In the genomic region with DNA sequence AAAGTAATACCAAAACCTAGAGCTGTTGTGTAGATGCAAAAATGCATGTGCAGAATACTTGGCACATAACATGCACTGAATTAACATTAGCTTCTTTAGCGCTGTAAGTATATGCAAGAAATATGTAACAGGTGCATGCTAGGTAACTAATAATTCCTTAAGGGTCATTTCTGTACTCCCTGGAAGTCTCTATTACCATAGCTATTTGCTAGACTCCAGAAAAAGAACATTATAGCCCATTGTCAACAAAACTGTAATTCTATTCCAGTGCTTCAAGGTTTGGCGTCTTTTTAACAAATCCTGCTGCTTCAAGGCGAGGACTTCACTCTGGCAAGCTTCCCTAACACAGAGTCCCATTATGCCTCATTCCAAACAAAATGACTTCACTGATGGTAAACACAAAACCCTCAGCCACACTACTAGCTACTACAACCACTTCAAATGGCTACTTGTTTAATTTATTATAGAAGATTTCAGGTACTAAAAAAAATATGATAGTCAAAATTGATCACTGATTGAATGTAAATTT, we compare ENCODE assay signal across 8 cellular contexts. TPM values are rescaled to one million over a fixed set of nuclear protein-coding genes. Genes with fewer than 3 reads are reported as not detected.
DNase-seq lines count a peak whose midpoint lies in the region; ATAC-seq and TF ChIP-seq lines count a peak whose summit lies in the region.

No MANE protein-coding gene starts in this region.

- no peak for DNase-seq in activated naive CD4-positive, alpha-beta T cell treated with anti-CD3 and anti-CD28 coated beads, Interleukin-2, amount 10 ng/mL, durations not matched to agents 7 days and 5 days
- no peak for DNase-seq in activated naive CD4-positive, alpha-beta T cell (lab: John Stamatoyannopoulos, UW)
- DNase-seq in adrenal gland (no peak), left lung (no peak), uterus (no peak), H7 (no peak), erythroblast (lab: John Stamatoyannopoulos, UW) (no peak)
- no peak for DNase-seq in NK-92 treated with Interleukin-12 subunit alpha and Interleukin-12 subunit beta, amount 100 ng/mL, for 24 hours (lab: John Stamatoyannopoulos, UW)

- WGBS in adrenal gland, 4 donors, result 34 to 46% (median 38%) methylated on average over 3 of the region's 3 CpGs

- intact Hi-C loops in adrenal gland (cut with DNase I), result no loop called here
- intact Hi-C loops in left lung (cut with DNase I), result no loop called here
- intact Hi-C loops in uterus (cut with DNase I; ENCODE audit: low total_unique reads), result no loop called here

- peak overlapping the region; percentile 83 for H3K4me3 Mint-ChIP-seq in activated naive CD4-positive, alpha-beta T cell treated with anti-CD3 and anti-CD28 coated beads, Interleukin-2, amount 10 ng/mL, durations not matched to agents 7 days and 5 days

- H3K27ac Mint-ChIP-seq in activated naive CD4-positive, alpha-beta T cell treated with anti-CD3 and anti-CD28 coated beads, Interleukin-2, amount 10 ng/mL, durations not matched to agents 7 days and 5 days, result peak overlapping the region; percentile 99

- H3K4me1 ChIP-seq in adrenal gland (replicated peaks in 1 of 2) (peaks cover 27 to 58% of the 10 kb centered on the region in 2 donors), left lung (peaks cover 21 to 79% of the 10 kb centered on the region in 2 donors), uterus (peaks cover 0 to 4% of the 10 kb centered on the region in 2 donors)

- no peaks in the 10 kb centered on the region for H3K27me3 Mint-ChIP-seq in activated naive CD4-positive, alpha-beta T cell treated with anti-CD3 and anti-CD28 coated beads, Interleukin-2, amount 10 ng/mL, durations not matched to agents 7 days and 5 days

- no peak for TF ChIP-seq CTCF in adrenal gland (IDR thresholded peaks at IDR 0.05)
- TF ChIP-seq CTCF in left lung (IDR thresholded peaks at IDR 0.05), result no peak
- TF ChIP-seq CTCF in uterus (IDR thresholded peaks at IDR 0.05), result no peak

- no peaks in the 10 kb centered on the region for H3K27me3 ChIP-seq in adrenal gland
- no peaks in the 10 kb centered on the region for H3K27me3 ChIP-seq in left lung
- no peaks in the 10 kb centered on the region for H3K27me3 ChIP-seq in uterus
- H3K27me3 ChIP-seq in H7 (ENCODE audit: control insufficient read depth, insufficient read depth, low read length), result no peaks in the 10 kb centered on the region

- peaks cover 23% of the 10 kb centered on the region for H3K36me3 Mint-ChIP-seq in activated naive CD4-positive, alpha-beta T cell treated with anti-CD3 and anti-CD28 coated beads, Interleukin-2, amount 10 ng/mL, durations not matched to agents 7 days and 5 days

- H3K9me3 ChIP-seq in adrenal gland (replicated peaks in 1 of 3) (no peaks in the 10 kb centered on the region), left lung (no peaks in the 10 kb centered on the region), uterus (no peaks in the 10 kb centered on the region)

- CTCF ChIA-PET in activated naive CD4-positive, alpha-beta T cell treated with anti-CD3 and anti-CD28 coated beads, Interleukin-2, amount 10 ng/mL, durations not matched to agents 7 days and 5 days (lab: Charles Lee), result interaction anchor here (2.0 to 2.8 kb wide), 4 partner anchors 10 to 33 kb away, joined by 6 to 13 read pairs (median 6); partner anchors contain the start of gene ELF1

- H3K4me3 ChIP-seq in adrenal gland (no peak overlapping the region), left lung (no peak overlapping the region), uterus (no peak overlapping the region), H7 (ENCODE audit: insufficient read depth, low read depth, low read length) (no peak overlapping the region)

- H3K36me3 ChIP-seq in adrenal gland (replicated peaks in 1 of 2) (no peaks in the 10 kb centered on the region), left lung (no peaks in the 10 kb centered on the region), uterus (no peaks in the 10 kb centered on the region), H7 (replicated peaks; ENCODE audit: control insufficient read depth, insufficient read depth, low read length) (no peaks in the 10 kb centered on the region)

- no peaks in the 10 kb centered on the region for H3K9me3 Mint-ChIP-seq in activated naive CD4-positive, alpha-beta T cell treated with anti-CD3 and anti-CD28 coated beads, Interleukin-2, amount 10 ng/mL, durations not matched to agents 7 days and 5 days

- no peak for TF ChIP-seq POLR2A in adrenal gland (IDR thresholded peaks at IDR 0.05)
- TF ChIP-seq POLR2A in uterus (IDR thresholded peaks at IDR 0.05), result no peak
- TF ChIP-seq POLR2A in erythroblast (IDR thresholded peaks at IDR 0.05; ENCODE audit: low read length), result no peak

- ATAC-seq in left lung, result peak; percentile 78

- peaks cover 63% of the 10 kb centered on the region for H3K4me1 Mint-ChIP-seq in activated naive CD4-positive, alpha-beta T cell treated with anti-CD3 and anti-CD28 coated beads, Interleukin-2, amount 10 ng/mL, durations not matched to agents 7 days and 5 days

- H3K27ac ChIP-seq in adrenal gland (peak overlapping the region in 4 of 5 donors; percentile 2 to 61 (median 44)), left lung (peak overlapping the region; percentile 51 to 90), uterus (peak overlapping the region; percentile 58 to 91)

RNA-seq across cellular contexts. Expression of gene ELF1, which starts 32.7 kb away (rescaled TPM):
- total RNA-seq in adrenal gland, result 10 to 100 TPM; 27.6 to 64.3 (median 54.1) TPM
- 10 to 100 TPM in 2 of 3 donors, 1 to 10 TPM in 1; 6.3 to 36.1 (median 10.4) TPM for polyA plus RNA-seq in adrenal gland
- 10 to 100 TPM; 58.5 to 84.6 TPM for total RNA-seq in left lung
- total RNA-seq in uterus, result 10 to 100 TPM; 61.5 to 96.1 (median 74.1) TPM
- 18.6 and 19.1 TPM in 2 replicates for total RNA-seq in H7 (2014; rRNA removed; shearing (Covaris generic))
